Comparison of ENCODE assay signal across 20 cellular contexts in the genomic region with DNA sequence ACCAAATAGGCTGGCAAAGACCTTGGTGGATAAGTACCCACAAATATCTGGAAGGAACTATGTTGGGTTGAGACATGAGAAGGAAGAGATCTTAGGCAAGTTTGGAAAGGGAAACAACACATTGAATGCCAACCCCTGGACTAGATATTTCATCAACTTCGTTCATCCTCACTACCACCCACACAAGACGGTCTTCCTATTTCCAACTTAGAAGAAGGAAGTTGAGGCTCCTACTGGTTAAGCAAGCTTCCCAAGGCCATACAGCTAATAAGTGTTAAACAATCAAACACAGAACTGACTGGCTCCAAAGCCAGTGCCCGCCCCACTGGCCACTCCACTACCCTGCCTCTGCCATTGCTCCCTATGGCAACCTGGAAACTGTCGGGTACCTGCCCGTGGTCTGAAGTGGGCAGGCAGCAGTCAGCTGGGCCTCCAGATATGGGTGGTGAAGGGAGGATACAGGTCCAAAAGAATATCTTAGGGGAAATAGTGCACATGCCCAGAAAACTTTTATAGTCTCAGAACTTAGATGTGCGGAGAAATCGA.
DNase-seq lines count a peak whose midpoint lies in the region; ATAC-seq and TF ChIP-seq lines count a peak whose summit lies in the region.
"Had no signal": no experiment of that assay in that cellular context is flagged by ENCODE, and none has a peak within 500 bp of the region (broad histone marks: within the 10 kb centered on the region; RNA-seq: fewer than 3 reads in every experiment).

No MANE protein-coding gene starts in this region.

- H3K4ac ChIP-seq in trophoblast cell (ENCODE audit: low read depth, low read length), result no peak overlapping the region

- peak overlapping the region; percentile 68 for H2BK12ac ChIP-seq in trophoblast cell (ENCODE audit: low read length)

- no peak for TF ChIP-seq POLR2A in NB4 (IDR thresholded peaks at IDR 0.05; ENCODE audit: extremely low read depth, insufficient read length)

- peak overlapping the region; percentile 76 for H2AK5ac ChIP-seq in trophoblast cell (ENCODE audit: low read length)

- peak overlapping the region; percentile 49 for H2BK120ac ChIP-seq in trophoblast cell (ENCODE audit: insufficient read depth, low read length, poor library complexity)

- H3K27me3 ChIP-seq in right cardiac atrium (ENCODE audit: control insufficient read depth, insufficient read depth) (no peaks in the 10 kb centered on the region), trophoblast cell (ENCODE audit: insufficient read depth, low read length) (no peaks in the 10 kb centered on the region)

- no peak overlapping the region for H3K9ac ChIP-seq in trophoblast cell (ENCODE audit: low read length)

- H3K27ac ChIP-seq in right cardiac atrium (ENCODE audit: low read length), result peak overlapping the region; percentile 26
- H3K27ac ChIP-seq in trophoblast cell (ENCODE audit: low read depth, low read length), result no peak overlapping the region
- H3K27ac ChIP-seq: SK-N-MC had no signal

- H3K79me1 ChIP-seq in trophoblast cell (ENCODE audit: low read length), result peaks cover 22% of the 10 kb centered on the region

- H3K4me1 ChIP-seq in right cardiac atrium (ENCODE audit: control insufficient read depth, insufficient read depth, low read length), result peaks cover 20% of the 10 kb centered on the region
- peaks cover 17 to 18% of the 10 kb centered on the region in 2 experiments for H3K4me1 ChIP-seq in trophoblast cell (ENCODE audit: control insufficient read depth in 1 of 2, insufficient read depth in 2 of 2, low read length in 2 of 2)

- intact Hi-C loops in right cardiac atrium (cut with DNase I), result loop anchor here in 1 of 4 donors (10.0 kb wide), 1 partner anchor 252 kb away; no protein-coding TSS in a partner anchor

- no peak overlapping the region for H4K91ac ChIP-seq in trophoblast cell (ENCODE audit: low read depth, low read length)

- no peak overlapping the region for H4K12ac ChIP-seq in trophoblast cell (ENCODE audit: low read depth, low read length)

- WGBS in right cardiac atrium, result 78% methylated on average over 7 of the region's 7 CpGs
- no CpG with 5 or more reads among the region's 7 CpGs for WGBS in trophoblast cell (ENCODE audit: extremely low coverage, insufficient coverage, insufficient read length)

- ATAC-seq in right cardiac atrium (no peak), GM21576 (IDR thresholded peaks at IDR 0.05; ENCODE audit: unreplicated experiment) (no peak)
- ATAC-seq: activated CD4-positive, alpha-beta T cell treated with anti-CD3 and anti-CD28 coated beads for 36 hours; mucosa of descending colon; stimulated activated naive CD8-positive, alpha-beta T cell treated with anti-CD3 and anti-CD28 coated beads, Interleukin-15, Interleukin-2, amounts not matched to agents 100 U/mL and 50 U/mL, for 24 hours had no signal

- no peak overlapping the region for H2AFZ ChIP-seq in trophoblast cell (ENCODE audit: insufficient read depth, low read length, poor library complexity)
- H2AFZ ChIP-seq: PC-9 had no signal

- H4K8ac ChIP-seq in trophoblast cell (ENCODE audit: low read depth, low read length), result no peak overlapping the region

- peak overlapping the region; percentile 33 for H3K14ac ChIP-seq in trophoblast cell (ENCODE audit: low read length)

- no peak for TF ChIP-seq CTCF in NB4 (IDR thresholded peaks at IDR 0.05; ENCODE audit: low read depth, low read length)

- no peak overlapping the region for H2BK5ac ChIP-seq in trophoblast cell (ENCODE audit: low read depth, low read length, poor library complexity)

- H3K9me3 ChIP-seq in right cardiac atrium (ENCODE audit: control insufficient read depth, low read length), result no peaks in the 10 kb centered on the region
- no peaks in the 10 kb centered on the region for H3K9me3 ChIP-seq in trophoblast cell (ENCODE audit: insufficient read depth, low read depth, low read length)
- H3K9me3 ChIP-seq: mucosa of descending colon had no signal

- H3K18ac ChIP-seq in trophoblast cell (ENCODE audit: low read length), result no peak overlapping the region

- H3K36me3 ChIP-seq in trophoblast cell (ENCODE audit: control insufficient read depth in 1 of 2, insufficient read depth in 2 of 2, low read length in 2 of 2), result no peaks in the 10 kb centered on the region

- DNase-seq in GF-D8 (lab: John Stamatoyannopoulos, UW), result peak; percentile 49
- DNase-seq in NB4 (ENCODE audit: low read depth), result peak; percentile 60
- DNase-seq in right cardiac atrium, result no peak
- no peak for DNase-seq in trophoblast cell
- DNase-seq in activated gamma-delta T cell (lab: John Stamatoyannopoulos, UW), result no peak
- DNase-seq in NCI-H2029 (lab: John Stamatoyannopoulos, UW), result no peak
- DNase-seq: activated CD4-positive, alpha-beta T cell treated with anti-CD3 and anti-CD28 coated beads for 36 hours; activated naive CD4-positive, alpha-beta T cell; cerebellar nuclear complex; hypothalamus; KG1; kidney; mucosa of descending colon; NCI-H1105 treated with DMSO at 0.1 percent for 48 hours; NCI-H2107; NCI-H526 treated with DMSO at 0.1 percent for 48 hours; PC-9; stimulated activated naive CD8-positive, alpha-beta T cell treated with anti-CD3 and anti-CD28 coated beads, Interleukin-15, Interleukin-2, amounts not matched to agents 100 U/mL and 50 U/mL, for 24 hours had no signal

- no peak overlapping the region for H3K23ac ChIP-seq in trophoblast cell (ENCODE audit: low read length)

- H3K79me2 ChIP-seq in trophoblast cell (ENCODE audit: control insufficient read depth, insufficient read depth, low read length, poor library complexity), result peaks cover 2% of the 10 kb centered on the region

- H3K4me3 ChIP-seq in NB4 (ENCODE audit: low read depth, low read length) (no peak overlapping the region), right cardiac atrium (ENCODE audit: low read length) (no peak overlapping the region), trophoblast cell (ENCODE audit: low read depth, low read length) (no peak overlapping the region)
- H3K4me3 ChIP-seq: mucosa of descending colon, PC-9, SK-N-MC had no signal

- H3K4me2 ChIP-seq in trophoblast cell (ENCODE audit: low read length), result no peak overlapping the region

Comparison
In these comparisons a context has a peak if more than half of its experiments do, and no peak if none do; other contexts are left out.
1. DNase-seq: peak in GF-D8 (single experiment) and NB4 (single experiment); none in right cardiac atrium (0 of 3), trophoblast cell (0 of 2), activated gamma-delta T cell (single experiment) and NCI-H2029 (single experiment).